ENCODE assay signal across 1 cellular context in the genomic region with DNA sequence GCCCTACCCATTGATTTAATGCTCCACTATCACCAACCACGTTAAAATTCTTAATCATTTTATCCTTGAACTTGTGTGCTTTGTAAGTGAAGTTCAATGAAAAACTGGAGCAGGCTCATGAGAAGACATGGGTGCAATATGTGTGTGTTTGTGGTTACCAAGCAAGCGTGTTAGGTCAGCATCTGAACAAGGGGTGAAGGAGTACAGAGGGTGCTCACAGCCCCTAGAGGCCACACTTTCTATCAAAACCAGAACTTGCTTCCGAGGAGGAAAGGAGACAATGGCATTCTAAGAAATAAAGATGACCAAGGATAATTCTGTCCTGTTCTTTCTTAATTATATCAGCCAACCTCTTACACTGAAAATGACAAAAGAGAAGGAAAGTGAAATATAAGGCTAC.
TF ChIP-seq lines count a peak whose summit lies in the region.

No MANE protein-coding gene starts in this region.

TF ChIP-seq in GM23338, 12 proteins besides CTCF, POLR2A, EP300 and RAD21 (continued from another document):
- TF ChIP-seq, protein P1, sequence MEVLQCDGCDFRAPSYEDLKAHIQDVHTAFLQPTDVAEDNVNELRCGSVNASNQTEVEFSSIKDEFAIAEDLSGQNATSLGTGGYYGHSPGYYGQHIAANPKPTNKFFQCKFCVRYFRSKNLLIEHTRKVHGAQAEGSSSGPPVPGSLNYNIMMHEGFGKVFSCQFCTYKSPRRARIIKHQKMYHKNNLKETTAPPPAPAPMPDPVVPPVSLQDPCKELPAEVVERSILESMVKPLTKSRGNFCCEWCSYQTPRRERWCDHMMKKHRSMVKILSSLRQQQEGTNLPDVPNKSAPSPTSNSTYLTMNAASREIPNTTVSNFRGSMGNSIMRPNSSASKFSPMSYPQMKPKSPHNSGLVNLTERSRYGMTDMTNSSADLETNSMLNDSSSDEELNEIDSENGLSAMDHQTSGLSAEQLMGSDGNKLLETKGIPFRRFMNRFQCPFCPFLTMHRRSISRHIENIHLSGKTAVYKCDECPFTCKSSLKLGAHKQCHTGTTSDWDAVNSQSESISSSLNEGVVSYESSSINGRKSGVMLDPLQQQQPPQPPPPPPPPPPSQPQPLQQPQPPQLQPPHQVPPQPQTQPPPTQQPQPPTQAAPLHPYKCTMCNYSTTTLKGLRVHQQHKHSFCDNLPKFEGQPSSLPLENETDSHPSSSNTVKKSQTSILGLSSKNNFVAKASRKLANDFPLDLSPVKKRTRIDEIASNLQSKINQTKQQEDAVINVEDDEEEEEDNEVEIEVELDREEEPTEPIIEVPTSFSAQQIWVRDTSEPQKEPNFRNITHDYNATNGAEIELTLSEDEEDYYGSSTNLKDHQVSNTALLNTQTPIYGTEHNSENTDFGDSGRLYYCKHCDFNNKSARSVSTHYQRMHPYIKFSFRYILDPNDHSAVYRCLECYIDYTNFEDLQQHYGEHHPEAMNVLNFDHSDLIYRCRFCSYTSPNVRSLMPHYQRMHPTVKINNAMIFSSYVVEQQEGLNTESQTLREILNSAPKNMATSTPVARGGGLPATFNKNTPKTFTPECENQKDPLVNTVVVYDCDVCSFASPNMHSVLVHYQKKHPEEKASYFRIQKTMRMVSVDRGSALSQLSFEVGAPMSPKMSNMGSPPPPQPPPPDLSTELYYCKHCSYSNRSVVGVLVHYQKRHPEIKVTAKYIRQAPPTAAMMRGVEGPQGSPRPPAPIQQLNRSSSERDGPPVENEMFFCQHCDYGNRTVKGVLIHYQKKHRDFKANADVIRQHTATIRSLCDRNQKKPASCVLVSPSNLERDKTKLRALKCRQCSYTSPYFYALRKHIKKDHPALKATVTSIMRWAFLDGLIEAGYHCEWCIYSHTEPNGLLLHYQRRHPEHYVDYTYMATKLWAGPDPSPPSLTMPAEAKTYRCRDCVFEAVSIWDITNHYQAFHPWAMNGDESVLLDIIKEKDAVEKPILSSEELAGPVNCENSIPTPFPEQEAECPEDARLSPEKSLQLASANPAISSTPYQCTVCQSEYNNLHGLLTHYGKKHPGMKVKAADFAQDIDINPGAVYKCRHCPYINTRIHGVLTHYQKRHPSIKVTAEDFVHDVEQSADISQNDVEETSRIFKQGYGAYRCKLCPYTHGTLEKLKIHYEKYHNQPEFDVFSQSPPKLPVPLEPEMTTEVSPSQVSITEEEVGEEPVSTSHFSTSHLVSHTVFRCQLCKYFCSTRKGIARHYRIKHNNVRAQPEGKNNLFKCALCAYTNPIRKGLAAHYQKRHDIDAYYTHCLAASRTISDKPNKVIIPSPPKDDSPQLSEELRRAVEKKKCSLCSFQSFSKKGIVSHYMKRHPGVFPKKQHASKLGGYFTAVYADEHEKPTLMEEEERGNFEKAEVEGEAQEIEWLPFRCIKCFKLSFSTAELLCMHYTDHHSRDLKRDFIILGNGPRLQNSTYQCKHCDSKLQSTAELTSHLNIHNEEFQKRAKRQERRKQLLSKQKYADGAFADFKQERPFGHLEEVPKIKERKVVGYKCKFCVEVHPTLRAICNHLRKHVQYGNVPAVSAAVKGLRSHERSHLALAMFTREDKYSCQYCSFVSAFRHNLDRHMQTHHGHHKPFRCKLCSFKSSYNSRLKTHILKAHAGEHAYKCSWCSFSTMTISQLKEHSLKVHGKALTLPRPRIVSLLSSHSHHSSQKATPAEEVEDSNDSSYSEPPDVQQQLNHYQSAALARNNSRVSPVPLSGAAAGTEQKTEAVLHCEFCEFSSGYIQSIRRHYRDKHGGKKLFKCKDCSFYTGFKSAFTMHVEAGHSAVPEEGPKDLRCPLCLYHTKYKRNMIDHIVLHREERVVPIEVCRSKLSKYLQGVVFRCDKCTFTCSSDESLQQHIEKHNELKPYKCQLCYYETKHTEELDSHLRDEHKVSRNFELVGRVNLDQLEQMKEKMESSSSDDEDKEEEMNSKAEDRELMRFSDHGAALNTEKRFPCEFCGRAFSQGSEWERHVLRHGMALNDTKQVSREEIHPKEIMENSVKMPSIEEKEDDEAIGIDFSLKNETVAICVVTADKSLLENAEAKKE (CRISPR knock-in tag; IDR thresholded peaks at IDR 0.05), result no peak
- no peak for TF ChIP-seq ZNF331 (CRISPR knock-in tag; IDR thresholded peaks at IDR 0.05; ENCODE audit: low read depth)
- TF ChIP-seq ZNF114 (CRISPR knock-in tag; IDR thresholded peaks at IDR 0.05), result no peak
- TF ChIP-seq JUNB (IDR thresholded peaks at IDR 0.05; ENCODE audit: unreplicated experiment), result no peak
- TF ChIP-seq, protein P2, sequence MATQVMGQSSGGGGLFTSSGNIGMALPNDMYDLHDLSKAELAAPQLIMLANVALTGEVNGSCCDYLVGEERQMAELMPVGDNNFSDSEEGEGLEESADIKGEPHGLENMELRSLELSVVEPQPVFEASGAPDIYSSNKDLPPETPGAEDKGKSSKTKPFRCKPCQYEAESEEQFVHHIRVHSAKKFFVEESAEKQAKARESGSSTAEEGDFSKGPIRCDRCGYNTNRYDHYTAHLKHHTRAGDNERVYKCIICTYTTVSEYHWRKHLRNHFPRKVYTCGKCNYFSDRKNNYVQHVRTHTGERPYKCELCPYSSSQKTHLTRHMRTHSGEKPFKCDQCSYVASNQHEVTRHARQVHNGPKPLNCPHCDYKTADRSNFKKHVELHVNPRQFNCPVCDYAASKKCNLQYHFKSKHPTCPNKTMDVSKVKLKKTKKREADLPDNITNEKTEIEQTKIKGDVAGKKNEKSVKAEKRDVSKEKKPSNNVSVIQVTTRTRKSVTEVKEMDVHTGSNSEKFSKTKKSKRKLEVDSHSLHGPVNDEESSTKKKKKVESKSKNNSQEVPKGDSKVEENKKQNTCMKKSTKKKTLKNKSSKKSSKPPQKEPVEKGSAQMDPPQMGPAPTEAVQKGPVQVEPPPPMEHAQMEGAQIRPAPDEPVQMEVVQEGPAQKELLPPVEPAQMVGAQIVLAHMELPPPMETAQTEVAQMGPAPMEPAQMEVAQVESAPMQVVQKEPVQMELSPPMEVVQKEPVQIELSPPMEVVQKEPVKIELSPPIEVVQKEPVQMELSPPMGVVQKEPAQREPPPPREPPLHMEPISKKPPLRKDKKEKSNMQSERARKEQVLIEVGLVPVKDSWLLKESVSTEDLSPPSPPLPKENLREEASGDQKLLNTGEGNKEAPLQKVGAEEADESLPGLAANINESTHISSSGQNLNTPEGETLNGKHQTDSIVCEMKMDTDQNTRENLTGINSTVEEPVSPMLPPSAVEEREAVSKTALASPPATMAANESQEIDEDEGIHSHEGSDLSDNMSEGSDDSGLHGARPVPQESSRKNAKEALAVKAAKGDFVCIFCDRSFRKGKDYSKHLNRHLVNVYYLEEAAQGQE (IDR thresholded peaks at IDR 0.05; ENCODE audit: unreplicated experiment), result no peak
- no peak for TF ChIP-seq EZH2phosphoT487 (IDR thresholded peaks at IDR 0.05; ENCODE audit: unreplicated experiment)
TF ChIP-seq in GM23338: peak in this region for 0.
